Comparison of ENCODE assay signal across 38 cellular contexts in the genomic region with DNA sequence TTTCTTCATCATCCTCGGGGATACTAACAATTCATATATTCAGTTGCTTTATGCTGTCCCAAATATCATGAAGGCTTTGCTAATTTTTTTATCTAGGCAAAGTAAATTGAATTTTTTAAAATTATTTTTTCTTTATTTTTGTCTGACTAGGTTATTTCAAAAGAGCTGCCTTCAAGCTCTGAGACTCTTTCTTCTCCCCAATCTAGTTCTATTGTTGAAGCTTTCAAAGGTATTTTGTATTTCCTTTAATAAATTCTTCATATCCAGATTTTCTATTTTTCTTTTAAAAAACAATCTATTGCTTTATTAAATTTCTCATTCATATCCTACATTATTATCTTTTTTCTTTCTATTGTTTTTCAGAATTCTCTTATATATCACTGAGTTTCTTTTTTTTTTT. TPM values are rescaled to one million over a fixed set of nuclear protein-coding genes. Genes with fewer than 3 reads are reported as not detected.
"Had no signal": no experiment of that assay in that cellular context is flagged by ENCODE, and none has a peak within 500 bp of the region (broad histone marks: within the 10 kb centered on the region; RNA-seq: fewer than 3 reads in every experiment).

No MANE protein-coding gene starts in this region.

- H3K36me3 ChIP-seq: breast epithelium had no signal

- H3K4me3 ChIP-seq: adrenal gland, body of pancreas, breast epithelium had no signal

- DNase-seq: activated B cell treated with CpG ODN at 0.5 μM for 24 hours; activated CD4-positive, alpha-beta memory T cell treated with anti-CD3 and anti-CD28 coated beads for 36 hours; activated CD4-positive, alpha-beta T cell treated with anti-CD3 and anti-CD28 coated beads for 4 hours; activated CD4-positive, alpha-beta T cell treated with anti-CD3 and anti-CD28 coated beads, Interleukin-2, amount 10 ng/mL, durations not matched to agents 24 days and 14 days; activated CD4-positive, alpha-beta T cell treated with anti-CD3 and anti-CD28 coated beads, Interleukin-2, amount 50 U/mL, for 1 hour; activated CD4-positive, alpha-beta T cell treated with anti-CD3 and anti-CD28 coated beads, Interleukin-2, amount 50 U/mL, for 4 hours; activated CD4-positive, CD25-positive, alpha-beta regulatory T cell treated with anti-CD3 and anti-CD28 coated beads, Interleukin-2, amount 50 U/mL, for 72 hours; activated CD8-positive, alpha-beta memory T cell treated with anti-CD3 and anti-CD28 coated beads, Interleukin-2, amount 50 U/mL, for 4 hours; activated CD8-positive, alpha-beta T cell treated with anti-CD3 and anti-CD28 coated beads for 36 hours; activated effector memory CD4-positive, alpha-beta T cell treated with anti-CD3 and anti-CD28 coated beads, Interleukin-2, amount 50 U/mL, for 16 hours; activated gamma-delta T cell treated with Interleukin-2 at 50 U/mL for 16 hours; activated naive CD4-positive, alpha-beta T cell; activated naive CD4-positive, alpha-beta T cell treated with anti-CD3 and anti-CD28 coated beads for 36 hours; activated naive CD4-positive, alpha-beta T cell treated with anti-CD3 and anti-CD28 coated beads, Interleukin-2, amount 50 U/mL, for 16 hours; activated naive CD8-positive, alpha-beta T cell treated with anti-CD3 and anti-CD28 coated beads for 36 hours; activated T-cell treated with anti-CD3 and anti-CD28 coated beads for 4 hours; activated T-cell treated with anti-CD3 and anti-CD28 coated beads, Interleukin-2, amount 50 U/mL, for 1 hour; activated T-cell treated with anti-CD3 and anti-CD28 coated beads, Interleukin-2, amount 50 U/mL, for 4 hours; activated T-cell treated with anti-CD3 and anti-CD28 coated beads, Interleukin-2, amount 50 U/mL, for 72 hours; adrenal gland; amniotic stem cell; aorta; body of pancreas; brain microvascular endothelial cell; central memory CD4-positive, alpha-beta T cell; T-helper 1 cell; T-helper 2 cell; T-helper 9 cell had no signal

- H3K27me3 ChIP-seq: body of pancreas had no signal

- ATAC-seq: activated CD8-positive, alpha-beta T cell treated with anti-CD3 and anti-CD28 coated beads for 36 hours; activated naive CD4-positive, alpha-beta T cell treated with anti-CD3 and anti-CD28 coated beads, Interleukin-2, amount 50 U/mL, for 72 hours; activated T-cell treated with anti-CD3 and anti-CD28 coated beads, Interleukin-2, amount 50 U/mL, for 4 hours; activated T-cell treated with anti-CD3 and anti-CD28 coated beads, Interleukin-2, amount 50 U/mL, for 72 hours; activated T-helper 17 cell treated with anti-CD3 and anti-CD28 coated beads, Interleukin-2, amount 50 U/mL, for 72 hours; body of pancreas had no signal

- FAIRE-seq: astrocyte, TTC549 had no signal

- H3K4me1 ChIP-seq: adrenal gland, body of pancreas, breast epithelium had no signal

- H3K27ac ChIP-seq: adrenal gland, body of pancreas, brain microvascular endothelial cell, breast epithelium, VCaP had no signal

- H3K9me3 ChIP-seq: adrenal gland, body of pancreas had no signal

RNA-seq across cellular contexts. Expression of gene TRIM15, which starts 16.8 kb away (rescaled TPM):
- total RNA-seq: activated B cell treated with CpG ODN at 0.5 μM for 24 hours; activated CD8-positive, alpha-beta memory T cell treated with anti-CD3 and anti-CD28 coated beads for 36 hours; activated CD8-positive, alpha-beta T cell treated with anti-CD3 and anti-CD28 coated beads for 36 hours; activated T-helper 17 cell treated with anti-CD3 and anti-CD28 coated beads, Interleukin-2, amount 50 U/mL, for 72 hours; adrenal gland; aorta; astrocyte; cardiac septum; cerebellum had no signal

RNA-seq across cellular contexts. Expression of gene TRIM10, which starts 19.1 kb away (rescaled TPM):
- total RNA-seq: activated B cell treated with CpG ODN at 0.5 μM for 24 hours; activated CD8-positive, alpha-beta memory T cell treated with anti-CD3 and anti-CD28 coated beads for 36 hours; activated CD8-positive, alpha-beta T cell treated with anti-CD3 and anti-CD28 coated beads for 36 hours; activated naive CD8-positive, alpha-beta T cell treated with anti-CD3 and anti-CD28 coated beads for 36 hours; activated T-cell treated with anti-CD3 and anti-CD28 coated beads, Interleukin-2, amount 50 U/mL, for 4 hours; adrenal gland; astrocyte; body of pancreas; breast epithelium had no signal

RNA-seq across cellular contexts. Expression of gene TRIM40, which starts 44.2 kb away (rescaled TPM):
- total RNA-seq: activated B cell treated with CpG ODN at 0.5 μM for 24 hours; activated CD4-positive, alpha-beta memory T cell treated with anti-CD3 and anti-CD28 coated beads for 36 hours; activated CD4-positive, alpha-beta T cell treated with anti-CD3 and anti-CD28 coated beads, Interleukin-2, amount 10 ng/mL, durations not matched to agents 24 days and 14 days; activated CD8-positive, alpha-beta memory T cell treated with anti-CD3 and anti-CD28 coated beads for 36 hours; activated CD8-positive, alpha-beta T cell treated with anti-CD3 and anti-CD28 coated beads for 36 hours; activated naive CD4-positive, alpha-beta T cell treated with anti-CD3 and anti-CD28 coated beads for 36 hours; activated naive CD8-positive, alpha-beta T cell treated with anti-CD3 and anti-CD28 coated beads for 36 hours; activated T-cell treated with anti-CD3 and anti-CD28 coated beads, Interleukin-2, amount 50 U/mL, for 4 hours; activated T-cell treated with anti-CD3 and anti-CD28 coated beads, Interleukin-2, amount 50 U/mL, for 72 hours; activated T-helper 1 cell treated with anti-CD3 and anti-CD28 coated beads, Interleukin-12 subunit alpha, Interleukin-12 subunit beta, Interleukin-2, Interleukin-4 antibody, amounts not matched to agents 30 ng/mL and 10 ng/mL and 1 ng/mL, durations not matched to agents 14 hours and 24 hours and 36 hours; activated T-helper 17 cell treated with anti-CD3 and anti-CD28 coated beads, Interleukin-2, amount 50 U/mL, for 72 hours; adrenal gland; aorta; astrocyte; body of pancreas; cardiac septum; cerebellum had no signal
